24 cellular contexts compared by ENCODE assay signal in genomic region chr1:184696403-184696802, GRCh38. TPM values are rescaled to one million over a fixed set of nuclear protein-coding genes. Genes with fewer than 3 reads are reported as not detected.
A peak's percentile ranks its signal among the peaks of the same experiment; 100 is the strongest.
DNase-seq lines count a peak whose midpoint lies in the region; ATAC-seq lines count a peak whose summit lies in the region.
"Had no signal": no experiment of that assay in that cellular context is flagged by ENCODE, and none has a peak within 500 bp of the region (broad histone marks: within the 10 kb centered on the region; RNA-seq: fewer than 3 reads in every experiment).

No MANE protein-coding gene starts in this region.

- no peak for DNase-seq in CD8-positive, alpha-beta memory T cell
- DNase-seq in neuronal stem cell (ENCODE audit: low spot score): peak; percentile 73
- DNase-seq in HCEC 1CT: no peak
- no peak for DNase-seq in 8988T
- DNase-seq: ACHN; CD8-positive, alpha-beta T cell; DND-41; GM23248; NCI-H1092 treated with DMSO at 0.1 percent for 48 hours; NCI-H1436; NCI-H187; NCI-H2081 treated with DMSO at 0.1 percent for 48 hours; NCI-H2171; NCI-H226; NCI-H510A; NCI-H69; SHP77; T-cell had no signal

- no peak overlapping the region for H4K91ac ChIP-seq in neuronal stem cell (ENCODE audit: low read depth, low read length, poor library complexity)

- H3K9me3 ChIP-seq in CD8-positive, alpha-beta memory T cell (ENCODE audit: low read length): no peaks in the 10 kb centered on the region
- H3K9me3 ChIP-seq in HUES48 (ENCODE audit: control insufficient read depth, insufficient read depth, low read length): no peaks in the 10 kb centered on the region
- no peaks in the 10 kb centered on the region for H3K9me3 ChIP-seq in ectodermal cell (ENCODE audit: control insufficient read depth, low read length)
- H3K9me3 ChIP-seq in neuronal stem cell (replicated peaks in 1 of 2; ENCODE audit: control insufficient read depth in 2 of 2, insufficient read depth in 1 of 2, low read depth in 1 of 2, low read length in 2 of 2): no peaks in the 10 kb centered on the region

- no peaks in the 10 kb centered on the region for H3K9me3 Mint-ChIP-seq in CD8-positive, alpha-beta memory T cell
- H3K9me3 Mint-ChIP-seq: CD8-positive, alpha-beta T cell; T-cell had no signal

- CTCF ChIA-PET in CD8-positive, alpha-beta memory T cell (lab: Charles Lee): interaction anchor here (1.0 kb wide), 1 partner anchor 10 kb away, joined by 3 read pairs; no protein-coding TSS in a partner anchor

- H3K4me2 ChIP-seq in neuronal stem cell (ENCODE audit: insufficient read depth, low read length, poor library complexity, severe bottlenecking): no peak overlapping the region

- no peak overlapping the region for H3K14ac ChIP-seq in neuronal stem cell (ENCODE audit: low read length)

- no peak overlapping the region for H3K18ac ChIP-seq in neuronal stem cell (ENCODE audit: low read length)

- H3K23ac ChIP-seq in neuronal stem cell (ENCODE audit: low read depth, low read length, poor library complexity): no peak overlapping the region

- H3K4me3 Mint-ChIP-seq in CD8-positive, alpha-beta memory T cell: no peak overlapping the region
- H3K4me3 Mint-ChIP-seq: CD8-positive, alpha-beta T cell; T-cell had no signal

- H3K36me3 Mint-ChIP-seq in CD8-positive, alpha-beta memory T cell: peaks cover 6 to 81% (median 32%) of the 10 kb centered on the region in 3 donors

- no peaks in the 10 kb centered on the region for H3K27me3 ChIP-seq in CD8-positive, alpha-beta memory T cell (ENCODE audit: insufficient read depth, low read length, poor library complexity, severe bottlenecking)
- no peaks in the 10 kb centered on the region for H3K27me3 ChIP-seq in HUES48 (ENCODE audit: control insufficient read depth, insufficient read depth, low read length)
- no peaks in the 10 kb centered on the region for H3K27me3 ChIP-seq in ectodermal cell (ENCODE audit: control insufficient read depth, insufficient read depth, low read length, poor library complexity, severe bottlenecking)
- no peaks in the 10 kb centered on the region for H3K27me3 ChIP-seq in neuronal stem cell (ENCODE audit: control insufficient read depth in 3 of 3, insufficient read depth in 3 of 3, low read depth in 1 of 3, low read length in 3 of 3)

- H2AK5ac ChIP-seq in neuronal stem cell (ENCODE audit: low read depth, low read length): no peak overlapping the region

- no peak overlapping the region for H4K8ac ChIP-seq in neuronal stem cell (ENCODE audit: low read depth, low read length)

- H3K4me1 ChIP-seq in CD8-positive, alpha-beta memory T cell (ENCODE audit: insufficient read depth, low read length): no peaks in the 10 kb centered on the region
- H3K4me1 ChIP-seq in HUES48 (ENCODE audit: control insufficient read depth, insufficient read depth, low read length): peaks cover 27% of the 10 kb centered on the region
- H3K4me1 ChIP-seq in ectodermal cell (ENCODE audit: control insufficient read depth, insufficient read depth, low read length): peaks cover 3% of the 10 kb centered on the region
- peaks cover 0 to 8% of the 10 kb centered on the region in 2 donors for H3K4me1 ChIP-seq in neuronal stem cell (ENCODE audit: control insufficient read depth in 2 of 2, insufficient read depth in 1 of 2, low read depth in 1 of 2, low read length in 2 of 2)

- POLR2A ChIA-PET in CD8-positive, alpha-beta memory T cell (lab: Charles Lee): no interaction called here

- peak overlapping the region in 5 of 8 donors; percentile 2 to 33 (median 11) for H3K27ac Mint-ChIP-seq in CD8-positive, alpha-beta memory T cell
- H3K27ac Mint-ChIP-seq: T-cell had no signal

- H2BK5ac ChIP-seq in neuronal stem cell (ENCODE audit: low read length): no peak overlapping the region

- H3K27me3 Mint-ChIP-seq in CD8-positive, alpha-beta memory T cell: no peaks in the 10 kb centered on the region
- H3K27me3 Mint-ChIP-seq: T-cell had no signal

- H2AFZ ChIP-seq in neuronal stem cell (ENCODE audit: low read length): no peak overlapping the region
- H2AFZ ChIP-seq: GM23248 had no signal

- H3K36me3 ChIP-seq in CD8-positive, alpha-beta memory T cell (ENCODE audit: insufficient read depth, low read length): peaks cover 9% of the 10 kb centered on the region
- no peaks in the 10 kb centered on the region; the same call in 1 of the 2 replicates for H3K36me3 ChIP-seq in HUES48 (ENCODE audit: control insufficient read depth, insufficient read depth, low read length)
- H3K36me3 ChIP-seq in ectodermal cell (ENCODE audit: control insufficient read depth, insufficient read depth, low read length): peaks cover 2% of the 10 kb centered on the region
- H3K36me3 ChIP-seq in neuronal stem cell (replicated peaks in 1 of 2; ENCODE audit: control insufficient read depth in 2 of 2, insufficient read depth in 2 of 2, low read length in 2 of 2): peaks cover 0 to 30% of the 10 kb centered on the region in 2 donors

- H2BK12ac ChIP-seq in neuronal stem cell (ENCODE audit: low read length): no peak overlapping the region

- peaks cover 10 to 24% (median 13%) of the 10 kb centered on the region in 3 donors for H3K4me1 Mint-ChIP-seq in CD8-positive, alpha-beta memory T cell

- H3K9ac ChIP-seq in HUES48 (ENCODE audit: low read depth, low read length) (no peak overlapping the region), neuronal stem cell (ENCODE audit: low read depth, low read length, poor library complexity) (no peak overlapping the region)
- H3K9ac ChIP-seq: GM23248 had no signal

- no peak for ATAC-seq in GM18511 (IDR thresholded peaks at IDR 0.05; ENCODE audit: unreplicated experiment)
- ATAC-seq: CD8-positive, alpha-beta T cell; HCT116; Panc1; T-cell had no signal

- H3K27ac ChIP-seq in CD8-positive, alpha-beta memory T cell (ENCODE audit: low read depth, low read length): no peak overlapping the region
- H3K27ac ChIP-seq in HUES48 (ENCODE audit: low read depth, low read length) (peak overlapping the region; percentile 27), ectodermal cell (ENCODE audit: insufficient read depth, low read depth, low read length, poor library complexity, severe bottlenecking) (peak overlapping the region; percentile 46), neuronal stem cell (replicated peaks; ENCODE audit: low read length) (peak overlapping the region; percentile 83)
- H3K27ac ChIP-seq: GM23248, RWPE1 had no signal

- H3K79me1 ChIP-seq in neuronal stem cell (ENCODE audit: low read depth, low read length): no peaks in the 10 kb centered on the region

- H2BK15ac ChIP-seq in neuronal stem cell (ENCODE audit: low read length): no peak overlapping the region

- no peak overlapping the region for H3K4me3 ChIP-seq in CD8-positive, alpha-beta memory T cell (ENCODE audit: low read length)
- no peak overlapping the region for H3K4me3 ChIP-seq in HUES48 (ENCODE audit: low read depth, low read length)
- no peak overlapping the region for H3K4me3 ChIP-seq in ectodermal cell (ENCODE audit: insufficient read depth, low read depth, low read length)
- H3K4me3 ChIP-seq in neuronal stem cell (ENCODE audit: low read length in 2 of 2): no peak overlapping the region
- H3K4me3 ChIP-seq: GM23248 had no signal

- WGBS in ectodermal cell, 2 experiments: 45 to 59% methylated on average over 2 to 3 of the region's 3 CpGs
- no CpG with 5 or more reads among the region's 3 CpGs for WGBS in neuronal stem cell (ENCODE audit: extremely low coverage in 2 of 2, insufficient read length in 2 of 2, insufficient replicate concordance in 1 of 2), 2 donors

- H3K4ac ChIP-seq in neuronal stem cell (ENCODE audit: low read length): no peak overlapping the region

- no peak overlapping the region for H2BK120ac ChIP-seq in neuronal stem cell (ENCODE audit: low read depth, low read length)

RNA-seq across cellular contexts. Expression of gene EDEM3, which starts 58.3 kb away (rescaled TPM):
- 10 to 100 TPM; 20.1 to 24.9 TPM for total RNA-seq in CD8-positive, alpha-beta memory T cell
- 12.1 TPM for polyA plus RNA-seq in CD8-positive, alpha-beta memory T cell
- 14.3 TPM for polyA plus RNA-seq in ectodermal cell (2013, experiment 1 of 4)
- polyA plus RNA-seq in ectodermal cell (2013, experiment 2 of 4): 15.0 TPM
- 14.0 TPM for polyA plus RNA-seq in ectodermal cell (2013, experiment 3 of 4)
- polyA plus RNA-seq in ectodermal cell (2013, experiment 4 of 4): 14.3 TPM
- 12.9 TPM for polyA plus RNA-seq in neuronal stem cell (2013, experiment 1 of 2)
- polyA plus RNA-seq in neuronal stem cell (2013, experiment 2 of 2): 14.2 TPM
